In the genomic region with DNA sequence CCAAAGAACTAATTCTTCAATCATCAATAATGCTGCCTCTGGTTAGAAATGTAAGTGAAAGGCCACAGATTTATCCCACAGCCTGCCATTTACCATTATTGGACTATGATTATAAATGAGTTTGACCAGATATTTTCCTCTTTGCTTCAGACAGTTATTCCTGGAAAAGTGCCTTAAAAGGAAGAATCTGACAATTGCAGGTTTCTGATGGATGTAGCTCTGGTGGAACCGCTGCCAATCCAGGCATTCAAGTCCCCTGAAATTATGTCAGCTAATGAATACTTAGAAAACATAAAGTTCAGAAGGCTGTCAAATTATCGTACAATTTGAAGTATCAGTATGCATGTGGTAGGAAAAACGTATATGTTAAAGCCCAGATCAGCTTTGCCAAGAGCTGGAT, we compare ENCODE assay signal across 38 cellular contexts.
"Had no signal": no experiment of that assay in that cellular context is flagged by ENCODE, and none has a peak within 500 bp of the region (broad histone marks: within the 10 kb centered on the region; RNA-seq: fewer than 3 reads in every experiment).

No MANE protein-coding gene starts in this region.

- H3K4me3 ChIP-seq: adrenal gland, ascending aorta, body of pancreas, breast epithelium, cardiac muscle cell had no signal

- H3K27me3 ChIP-seq: adrenal gland, ascending aorta, body of pancreas, brain microvascular endothelial cell, breast epithelium, cardiac muscle cell had no signal

- ATAC-seq: activated naive CD4-positive, alpha-beta T cell treated with anti-CD3 and anti-CD28 coated beads, Interleukin-2, amount 50 U/mL, for 72 hours; activated naive CD8-positive, alpha-beta T cell treated with anti-CD3 and anti-CD28 coated beads, Interleukin-2, amount 50 U/mL, for 24 hours; activated T-cell treated with anti-CD3 and anti-CD28 coated beads, Interleukin-2, amount 50 U/mL, for 4 hours; activated T-cell treated with anti-CD3 and anti-CD28 coated beads, Interleukin-2, amount 50 U/mL, for 72 hours; activated T-helper 17 cell treated with anti-CD3 and anti-CD28 coated beads, Interleukin-2, amount 50 U/mL, for 72 hours; body of pancreas had no signal

- H3K27me3 Mint-ChIP-seq: activated naive CD4-positive, alpha-beta T cell treated with anti-CD3 and anti-CD28 coated beads, Interleukin-2, amount 50 U/mL, for 24 hours; activated naive CD8-positive, alpha-beta T cell; activated naive CD8-positive, alpha-beta T cell treated with anti-CD3 and anti-CD28 coated beads for 36 hours; activated T-cell treated with anti-CD3 and anti-CD28 coated beads, Interleukin-2, amount 50 U/mL, for 24 hours; brain had no signal

- DNase-seq: activated effector memory CD4-positive, alpha-beta T cell treated with anti-CD3 and anti-CD28 coated beads, Interleukin-2, amount 50 U/mL, for 16 hours; activated effector memory CD4-positive, alpha-beta T cell treated with Interleukin-2 at 50 U/mL for 16 hours; activated gamma-delta T cell; activated gamma-delta T cell treated with Interleukin-2 at 50 U/mL for 16 hours; activated naive CD4-positive, alpha-beta T cell; activated naive CD4-positive, alpha-beta T cell treated with anti-CD3 and anti-CD28 coated beads for 36 hours; activated naive CD4-positive, alpha-beta T cell treated with anti-CD3 and anti-CD28 coated beads, Interleukin-2, amount 10 ng/mL, durations not matched to agents 7 days and 5 days; activated naive CD4-positive, alpha-beta T cell treated with anti-CD3 and anti-CD28 coated beads, Interleukin-2, amount 50 U/mL, for 16 hours; activated naive CD4-positive, alpha-beta T cell treated with Interleukin-2 at 50 U/mL for 16 hours; activated naive CD8-positive, alpha-beta T cell treated with anti-CD3 and anti-CD28 coated beads for 36 hours; activated naive CD8-positive, alpha-beta T cell treated with anti-CD3 and anti-CD28 coated beads, Interleukin-2, amount 10 ng/mL, durations not matched to agents 7 days and 5 days; activated naive CD8-positive, alpha-beta T cell treated with anti-CD3 and anti-CD28 coated beads, Interleukin-2, amount 50 U/mL, for 24 hours; activated T-cell treated with anti-CD3 and anti-CD28 coated beads, Interleukin-2, amount 50 U/mL, for 1 hour; activated T-cell treated with anti-CD3 and anti-CD28 coated beads, Interleukin-2, amount 50 U/mL, for 24 hours; activated T-cell treated with anti-CD3 and anti-CD28 coated beads, Interleukin-2, amount 50 U/mL, for 4 hours; activated T-cell treated with anti-CD3 and anti-CD28 coated beads, Interleukin-2, amount 50 U/mL, for 48 hours; activated T-cell treated with anti-CD3 and anti-CD28 coated beads, Interleukin-2, amount 50 U/mL, for 72 hours; adrenal gland; amniotic stem cell; amygdala; anterior cingulate cortex; aorta; body of pancreas; brain microvascular endothelial cell; caudate nucleus; central memory CD4-positive, alpha-beta T cell; cerebellar nuclear complex had no signal

- H3K36me3 Mint-ChIP-seq: activated naive CD4-positive, alpha-beta T cell treated with anti-CD3 and anti-CD28 coated beads, Interleukin-2, amount 10 ng/mL, durations not matched to agents 7 days and 5 days; activated naive CD4-positive, alpha-beta T cell treated with anti-CD3 and anti-CD28 coated beads, Interleukin-2, amount 50 U/mL, for 24 hours; activated naive CD4-positive, alpha-beta T cell treated with anti-CD3 and anti-CD28 coated beads, Interleukin-2, amount 50 U/mL, for 72 hours; activated naive CD8-positive, alpha-beta T cell; activated naive CD8-positive, alpha-beta T cell treated with anti-CD3 and anti-CD28 coated beads for 36 hours; activated naive CD8-positive, alpha-beta T cell treated with anti-CD3 and anti-CD28 coated beads, Interleukin-2, amount 10 ng/mL, durations not matched to agents 7 days and 5 days; brain had no signal

- H3K9me3 Mint-ChIP-seq: activated naive CD4-positive, alpha-beta T cell treated with anti-CD3 and anti-CD28 coated beads for 36 hours; activated naive CD4-positive, alpha-beta T cell treated with anti-CD3 and anti-CD28 coated beads, Interleukin-2, amount 10 ng/mL, durations not matched to agents 7 days and 5 days; activated naive CD4-positive, alpha-beta T cell treated with anti-CD3 and anti-CD28 coated beads, Interleukin-2, amount 50 U/mL, for 24 hours; activated naive CD4-positive, alpha-beta T cell treated with anti-CD3 and anti-CD28 coated beads, Interleukin-2, amount 50 U/mL, for 72 hours; activated naive CD8-positive, alpha-beta T cell treated with anti-CD3 and anti-CD28 coated beads for 36 hours; activated naive CD8-positive, alpha-beta T cell treated with anti-CD3 and anti-CD28 coated beads, Interleukin-2, amount 10 ng/mL, durations not matched to agents 7 days and 5 days; activated naive CD8-positive, alpha-beta T cell treated with anti-CD3 and anti-CD28 coated beads, Interleukin-2, amount 50 U/mL, for 24 hours; activated T-cell treated with anti-CD3 and anti-CD28 coated beads, Interleukin-2, amount 50 U/mL, for 24 hours; activated T-cell treated with anti-CD3 and anti-CD28 coated beads, Interleukin-2, amount 50 U/mL, for 4 hours; activated T-cell treated with anti-CD3 and anti-CD28 coated beads, Interleukin-2, amount 50 U/mL, for 72 hours; activated T-helper 1 cell treated with anti-CD3 and anti-CD28 coated beads, Interleukin-12 subunit alpha, Interleukin-12 subunit beta, Interleukin-2, Interleukin-4 antibody, amounts not matched to agents 30 ng/mL and 10 ng/mL and 1 ng/mL, durations not matched to agents 14 hours and 24 hours and 36 hours; activated T-helper 17 cell treated with anti-CD3 and anti-CD28 coated beads, Interleukin-2, amount 50 U/mL, for 72 hours; activated T-helper 2 cell treated with anti-CD3 and anti-CD28 coated beads, Interferon-gamma antibody, Interleukin-2, Interleukin-4, amounts not matched to agents 10 μg/mL and 5 μg/mL and 100 μg/mL, durations not matched to agents 14 hours and 24 hours and 36 hours; brain; central memory CD8-positive, alpha-beta T cell had no signal

- H3K27ac ChIP-seq: adrenal gland, ascending aorta, body of pancreas, brain microvascular endothelial cell, breast epithelium, cardiac muscle cell had no signal

- H3K9me3 ChIP-seq: adrenal gland, ascending aorta, body of pancreas, breast epithelium had no signal

- H3K36me3 ChIP-seq: adrenal gland, ascending aorta, brain microvascular endothelial cell, breast epithelium, cardiac muscle cell had no signal

- H3K4me1 Mint-ChIP-seq: activated naive CD4-positive, alpha-beta T cell treated with anti-CD3 and anti-CD28 coated beads, Interleukin-2, amount 10 ng/mL, durations not matched to agents 7 days and 5 days; activated naive CD4-positive, alpha-beta T cell treated with anti-CD3 and anti-CD28 coated beads, Interleukin-2, amount 50 U/mL, for 24 hours; activated naive CD8-positive, alpha-beta T cell treated with anti-CD3 and anti-CD28 coated beads for 36 hours; activated naive CD8-positive, alpha-beta T cell treated with anti-CD3 and anti-CD28 coated beads, Interleukin-2, amount 50 U/mL, for 24 hours; activated T-helper 17 cell treated with anti-CD3 and anti-CD28 coated beads, Interleukin-2, amount 50 U/mL, for 72 hours; brain; central memory CD8-positive, alpha-beta T cell had no signal

- H3K27ac Mint-ChIP-seq: activated naive CD4-positive, alpha-beta T cell treated with anti-CD3 and anti-CD28 coated beads for 36 hours; activated naive CD4-positive, alpha-beta T cell treated with anti-CD3 and anti-CD28 coated beads, Interleukin-2, amount 10 ng/mL, durations not matched to agents 7 days and 5 days; activated naive CD4-positive, alpha-beta T cell treated with anti-CD3 and anti-CD28 coated beads, Interleukin-2, amount 50 U/mL, for 24 hours; activated naive CD4-positive, alpha-beta T cell treated with anti-CD3 and anti-CD28 coated beads, Interleukin-2, amount 50 U/mL, for 72 hours; activated naive CD8-positive, alpha-beta T cell; activated naive CD8-positive, alpha-beta T cell treated with anti-CD3 and anti-CD28 coated beads for 36 hours; activated naive CD8-positive, alpha-beta T cell treated with anti-CD3 and anti-CD28 coated beads, Interleukin-2, amount 10 ng/mL, durations not matched to agents 7 days and 5 days; activated naive CD8-positive, alpha-beta T cell treated with anti-CD3 and anti-CD28 coated beads, Interleukin-2, amount 50 U/mL, for 24 hours; activated T-cell treated with anti-CD3 and anti-CD28 coated beads, Interleukin-2, amount 50 U/mL, for 24 hours; activated T-cell treated with anti-CD3 and anti-CD28 coated beads, Interleukin-2, amount 50 U/mL, for 72 hours; activated T-helper 1 cell treated with anti-CD3 and anti-CD28 coated beads, Interleukin-12 subunit alpha, Interleukin-12 subunit beta, Interleukin-2, Interleukin-4 antibody, amounts not matched to agents 30 ng/mL and 10 ng/mL and 1 ng/mL, durations not matched to agents 14 hours and 24 hours and 36 hours; activated T-helper 17 cell treated with anti-CD3 and anti-CD28 coated beads, Interleukin-2, amount 50 U/mL, for 72 hours; activated T-helper 2 cell treated with anti-CD3 and anti-CD28 coated beads, Interferon-gamma antibody, Interleukin-2, Interleukin-4, amounts not matched to agents 10 μg/mL and 5 μg/mL and 100 μg/mL, durations not matched to agents 14 hours and 24 hours and 36 hours; brain had no signal

- H3K4me3 Mint-ChIP-seq: activated naive CD4-positive, alpha-beta T cell treated with anti-CD3 and anti-CD28 coated beads for 36 hours; activated naive CD4-positive, alpha-beta T cell treated with anti-CD3 and anti-CD28 coated beads, Interleukin-2, amount 10 ng/mL, durations not matched to agents 7 days and 5 days; activated naive CD4-positive, alpha-beta T cell treated with anti-CD3 and anti-CD28 coated beads, Interleukin-2, amount 50 U/mL, for 24 hours; activated naive CD8-positive, alpha-beta T cell; activated naive CD8-positive, alpha-beta T cell treated with anti-CD3 and anti-CD28 coated beads for 36 hours; activated naive CD8-positive, alpha-beta T cell treated with anti-CD3 and anti-CD28 coated beads, Interleukin-2, amount 10 ng/mL, durations not matched to agents 7 days and 5 days; activated naive CD8-positive, alpha-beta T cell treated with anti-CD3 and anti-CD28 coated beads, Interleukin-2, amount 50 U/mL, for 24 hours; activated T-cell treated with anti-CD3 and anti-CD28 coated beads, Interleukin-2, amount 50 U/mL, for 24 hours; activated T-cell treated with anti-CD3 and anti-CD28 coated beads, Interleukin-2, amount 50 U/mL, for 4 hours; activated T-cell treated with anti-CD3 and anti-CD28 coated beads, Interleukin-2, amount 50 U/mL, for 72 hours; activated T-helper 1 cell treated with anti-CD3 and anti-CD28 coated beads, Interleukin-12 subunit alpha, Interleukin-12 subunit beta, Interleukin-2, Interleukin-4 antibody, amounts not matched to agents 30 ng/mL and 10 ng/mL and 1 ng/mL, durations not matched to agents 14 hours and 24 hours and 36 hours; activated T-helper 17 cell treated with anti-CD3 and anti-CD28 coated beads, Interleukin-2, amount 50 U/mL, for 72 hours; brain; central memory CD8-positive, alpha-beta T cell had no signal
